In the genomic region with DNA sequence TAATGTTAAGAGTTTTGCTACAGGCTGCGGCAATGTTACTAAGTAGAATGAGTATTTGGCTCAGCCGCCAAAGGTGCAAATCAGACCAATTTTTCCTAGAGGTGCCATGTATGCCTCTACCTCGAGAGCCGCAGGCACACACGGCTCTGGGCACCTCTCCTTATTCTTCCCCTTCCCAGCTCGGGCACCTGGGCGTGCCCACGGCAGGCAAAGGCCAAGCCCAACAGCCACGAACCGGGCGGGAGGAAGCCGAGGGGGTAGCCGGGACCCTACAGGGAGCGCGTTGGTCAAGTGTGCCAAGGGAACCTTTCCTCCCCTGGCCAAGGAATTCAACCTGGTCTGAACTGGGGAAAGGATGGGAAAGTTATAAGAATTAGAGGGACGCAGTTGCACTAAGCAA, we compare ENCODE assay signal across 1 cellular context.
TF ChIP-seq lines count a peak whose summit lies in the region.

No MANE protein-coding gene starts in this region.

TF ChIP-seq in SK-N-SH treated with all-trans-retinoic acid at 6 μM for 48 hours, 23 proteins besides CTCF, POLR2A, EP300 and RAD21 (continued from another document):
- TF ChIP-seq, protein P1, sequence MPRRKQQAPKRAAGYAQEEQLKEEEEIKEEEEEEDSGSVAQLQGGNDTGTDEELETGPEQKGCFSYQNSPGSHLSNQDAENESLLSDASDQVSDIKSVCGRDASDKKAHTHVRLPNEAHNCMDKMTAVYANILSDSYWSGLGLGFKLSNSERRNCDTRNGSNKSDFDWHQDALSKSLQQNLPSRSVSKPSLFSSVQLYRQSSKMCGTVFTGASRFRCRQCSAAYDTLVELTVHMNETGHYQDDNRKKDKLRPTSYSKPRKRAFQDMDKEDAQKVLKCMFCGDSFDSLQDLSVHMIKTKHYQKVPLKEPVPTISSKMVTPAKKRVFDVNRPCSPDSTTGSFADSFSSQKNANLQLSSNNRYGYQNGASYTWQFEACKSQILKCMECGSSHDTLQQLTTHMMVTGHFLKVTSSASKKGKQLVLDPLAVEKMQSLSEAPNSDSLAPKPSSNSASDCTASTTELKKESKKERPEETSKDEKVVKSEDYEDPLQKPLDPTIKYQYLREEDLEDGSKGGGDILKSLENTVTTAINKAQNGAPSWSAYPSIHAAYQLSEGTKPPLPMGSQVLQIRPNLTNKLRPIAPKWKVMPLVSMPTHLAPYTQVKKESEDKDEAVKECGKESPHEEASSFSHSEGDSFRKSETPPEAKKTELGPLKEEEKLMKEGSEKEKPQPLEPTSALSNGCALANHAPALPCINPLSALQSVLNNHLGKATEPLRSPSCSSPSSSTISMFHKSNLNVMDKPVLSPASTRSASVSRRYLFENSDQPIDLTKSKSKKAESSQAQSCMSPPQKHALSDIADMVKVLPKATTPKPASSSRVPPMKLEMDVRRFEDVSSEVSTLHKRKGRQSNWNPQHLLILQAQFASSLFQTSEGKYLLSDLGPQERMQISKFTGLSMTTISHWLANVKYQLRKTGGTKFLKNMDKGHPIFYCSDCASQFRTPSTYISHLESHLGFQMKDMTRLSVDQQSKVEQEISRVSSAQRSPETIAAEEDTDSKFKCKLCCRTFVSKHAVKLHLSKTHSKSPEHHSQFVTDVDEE (CRISPR knock-in tag; IDR thresholded peaks at IDR 0.05) = no peak
- TF ChIP-seq, protein P2, sequence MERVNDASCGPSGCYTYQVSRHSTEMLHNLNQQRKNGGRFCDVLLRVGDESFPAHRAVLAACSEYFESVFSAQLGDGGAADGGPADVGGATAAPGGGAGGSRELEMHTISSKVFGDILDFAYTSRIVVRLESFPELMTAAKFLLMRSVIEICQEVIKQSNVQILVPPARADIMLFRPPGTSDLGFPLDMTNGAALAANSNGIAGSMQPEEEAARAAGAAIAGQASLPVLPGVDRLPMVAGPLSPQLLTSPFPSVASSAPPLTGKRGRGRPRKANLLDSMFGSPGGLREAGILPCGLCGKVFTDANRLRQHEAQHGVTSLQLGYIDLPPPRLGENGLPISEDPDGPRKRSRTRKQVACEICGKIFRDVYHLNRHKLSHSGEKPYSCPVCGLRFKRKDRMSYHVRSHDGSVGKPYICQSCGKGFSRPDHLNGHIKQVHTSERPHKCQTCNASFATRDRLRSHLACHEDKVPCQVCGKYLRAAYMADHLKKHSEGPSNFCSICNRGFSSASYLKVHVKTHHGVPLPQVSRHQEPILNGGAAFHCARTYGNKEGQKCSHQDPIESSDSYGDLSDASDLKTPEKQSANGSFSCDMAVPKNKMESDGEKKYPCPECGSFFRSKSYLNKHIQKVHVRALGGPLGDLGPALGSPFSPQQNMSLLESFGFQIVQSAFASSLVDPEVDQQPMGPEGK (CRISPR knock-in tag; IDR thresholded peaks at IDR 0.05; ENCODE audit: borderline replicate concordance) = no peak
- no peak for TF ChIP-seq BACH2 (CRISPR knock-in tag; IDR thresholded peaks at IDR 0.05; ENCODE audit: borderline replicate concordance)
- TF ChIP-seq ESRRG (CRISPR knock-in tag; IDR thresholded peaks at IDR 0.05) = no peak
- no peak for TF ChIP-seq ARNTL (CRISPR knock-in tag; IDR thresholded peaks at IDR 0.05; ENCODE audit: borderline replicate concordance, low read depth)
- no peak for TF ChIP-seq GLIS3 (CRISPR knock-in tag; IDR thresholded peaks at IDR 0.05)
- no peak for TF ChIP-seq CSDC2 (CRISPR knock-in tag; IDR thresholded peaks at IDR 0.05)
- no peak for TF ChIP-seq ZNF8 (CRISPR knock-in tag; IDR thresholded peaks at IDR 0.05)
- no peak for TF ChIP-seq PPARA (CRISPR knock-in tag; IDR thresholded peaks at IDR 0.05; ENCODE audit: borderline replicate concordance)
- no peak for TF ChIP-seq SNAI2 (CRISPR knock-in tag; IDR thresholded peaks at IDR 0.05)
- TF ChIP-seq ZNF565 (CRISPR knock-in tag; conservative IDR thresholded peaks at IDR 0.05; ENCODE audit: low read depth) = no peak
- TF ChIP-seq, protein P3, sequence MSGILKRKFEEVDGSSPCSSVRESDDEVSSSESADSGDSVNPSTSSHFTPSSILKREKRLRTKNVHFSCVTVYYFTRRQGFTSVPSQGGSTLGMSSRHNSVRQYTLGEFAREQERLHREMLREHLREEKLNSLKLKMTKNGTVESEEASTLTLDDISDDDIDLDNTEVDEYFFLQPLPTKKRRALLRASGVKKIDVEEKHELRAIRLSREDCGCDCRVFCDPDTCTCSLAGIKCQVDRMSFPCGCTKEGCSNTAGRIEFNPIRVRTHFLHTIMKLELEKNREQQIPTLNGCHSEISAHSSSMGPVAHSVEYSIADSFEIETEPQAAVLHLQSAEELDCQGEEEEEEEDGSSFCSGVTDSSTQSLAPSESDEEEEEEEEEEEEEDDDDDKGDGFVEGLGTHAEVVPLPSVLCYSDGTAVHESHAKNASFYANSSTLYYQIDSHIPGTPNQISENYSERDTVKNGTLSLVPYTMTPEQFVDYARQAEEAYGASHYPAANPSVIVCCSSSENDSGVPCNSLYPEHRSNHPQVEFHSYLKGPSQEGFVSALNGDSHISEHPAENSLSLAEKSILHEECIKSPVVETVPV (CRISPR knock-in tag; IDR thresholded peaks at IDR 0.05) = no peak
- TF ChIP-seq, protein P4, sequence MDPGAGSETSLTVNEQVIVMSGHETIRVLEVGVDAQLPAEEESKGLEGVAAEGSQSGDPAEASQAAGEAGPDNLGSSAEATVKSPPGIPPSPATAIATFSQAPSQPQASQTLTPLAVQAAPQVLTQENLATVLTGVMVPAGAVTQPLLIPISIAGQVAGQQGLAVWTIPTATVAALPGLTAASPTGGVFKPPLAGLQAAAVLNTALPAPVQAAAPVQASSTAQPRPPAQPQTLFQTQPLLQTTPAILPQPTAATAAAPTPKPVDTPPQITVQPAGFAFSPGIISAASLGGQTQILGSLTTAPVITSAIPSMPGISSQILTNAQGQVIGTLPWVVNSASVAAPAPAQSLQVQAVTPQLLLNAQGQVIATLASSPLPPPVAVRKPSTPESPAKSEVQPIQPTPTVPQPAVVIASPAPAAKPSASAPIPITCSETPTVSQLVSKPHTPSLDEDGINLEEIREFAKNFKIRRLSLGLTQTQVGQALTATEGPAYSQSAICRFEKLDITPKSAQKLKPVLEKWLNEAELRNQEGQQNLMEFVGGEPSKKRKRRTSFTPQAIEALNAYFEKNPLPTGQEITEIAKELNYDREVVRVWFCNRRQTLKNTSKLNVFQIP (CRISPR knock-in tag; IDR thresholded peaks at IDR 0.05; ENCODE audit: borderline replicate concordance, low read depth) = no peak
- no peak for TF ChIP-seq ISL1 (CRISPR knock-in tag; IDR thresholded peaks at IDR 0.05)
- no peak for TF ChIP-seq ZFP30 (CRISPR knock-in tag; IDR thresholded peaks at IDR 0.05)
- TF ChIP-seq RARB (CRISPR knock-in tag; IDR thresholded peaks at IDR 0.05) = no peak
- no peak for TF ChIP-seq TCF4 (CRISPR knock-in tag; IDR thresholded peaks at IDR 0.05; ENCODE audit: borderline replicate concordance)
